ENCODE assay signal across 2 cellular contexts in the genomic region with DNA sequence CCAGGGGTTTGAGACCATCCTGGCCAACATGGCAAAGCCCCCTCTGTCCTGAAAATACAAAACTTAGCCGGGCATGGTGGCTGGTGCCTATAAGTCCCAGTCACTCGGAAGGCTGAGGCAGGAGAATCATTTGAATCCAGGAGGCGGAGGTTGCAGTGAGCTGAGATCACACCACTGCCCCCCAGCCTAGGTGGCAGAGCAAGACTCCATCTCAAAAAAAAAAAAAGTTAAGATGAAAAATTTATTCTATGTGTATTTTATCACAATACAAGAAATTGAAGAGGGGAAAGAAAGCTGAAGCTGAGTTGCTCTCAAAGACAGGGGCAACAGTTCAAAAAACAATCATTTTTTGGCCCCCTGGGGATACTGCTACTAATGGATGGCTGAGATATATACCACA.
TF ChIP-seq lines count a peak whose summit lies in the region.

No MANE protein-coding gene starts in this region.

TF ChIP-seq in HEK293T, 16 proteins besides CTCF, POLR2A, EP300 and RAD21:
- TF ChIP-seq ZNF384 (IDR thresholded peaks at IDR 0.05) (peak; percentile 69), FOXA1 (IDR thresholded peaks at IDR 0.05) (no peak)

TF ChIP-seq in H1, 55 proteins besides CTCF, POLR2A, EP300 and RAD21:
- TF ChIP-seq SRF (IDR thresholded peaks at IDR 0.05; ENCODE audit: low read depth, low read length) (no peak), EZH2 (IDR thresholded peaks at IDR 0.05; ENCODE audit: low read depth, low read length, severe bottlenecking) (no peak), POLR2AphosphoS5 (IDR thresholded peaks at IDR 0.05; ENCODE audit: low read depth, low read length) (no peak)
TF ChIP-seq in H1: peak in this region for 0.
